24 cellular contexts compared by ENCODE assay signal in genomic region chr11:120058931-120059330, GRCh38.
A peak's percentile ranks its signal among the peaks of the same experiment; 100 is the strongest.
DNase-seq lines count a peak whose midpoint lies in the region; ATAC-seq and TF ChIP-seq lines count a peak whose summit lies in the region.
"Had no signal": no experiment of that assay in that cellular context is flagged by ENCODE, and none has a peak within 500 bp of the region (broad histone marks: within the 10 kb centered on the region; RNA-seq: fewer than 3 reads in every experiment).

No MANE protein-coding gene starts in this region.

- no peaks in the 10 kb centered on the region for H3K9me3 ChIP-seq in endodermal cell (ENCODE audit: control insufficient read depth, low read length)
- no peaks in the 10 kb centered on the region for H3K9me3 ChIP-seq in vagina
- H3K9me3 ChIP-seq: HAP-1, SJCRH30 had no signal

- no peak for TF ChIP-seq CTCF in endodermal cell (conservative IDR thresholded peaks at IDR 0.05)
- no peak for TF ChIP-seq CTCF in mesothelial cell of epicardium (IDR thresholded peaks at IDR 0.05; ENCODE audit: unreplicated experiment)
- TF ChIP-seq CTCF in vagina (IDR thresholded peaks at IDR 0.05): no peak
- no peak for TF ChIP-seq CTCF in nephron progenitor cell (IDR thresholded peaks at IDR 0.05)

- no peak overlapping the region for H3K4me3 Mint-ChIP-seq in activated CD8-positive, alpha-beta memory T cell treated with anti-CD3 and anti-CD28 coated beads, Interleukin-2, amount 10 ng/mL, durations not matched to agents 7 days and 5 days
- H3K4me3 Mint-ChIP-seq in endodermal cell: no peak overlapping the region
- no peak overlapping the region for H3K4me3 Mint-ChIP-seq in mesothelial cell of epicardium
- H3K4me3 Mint-ChIP-seq in nephron progenitor cell: no peak overlapping the region
- H3K4me3 Mint-ChIP-seq: CD4-positive, CD25-positive, alpha-beta regulatory T cell; HFFc6 had no signal

- H3K27me3 Mint-ChIP-seq in activated CD8-positive, alpha-beta memory T cell treated with anti-CD3 and anti-CD28 coated beads, Interleukin-2, amount 10 ng/mL, durations not matched to agents 7 days and 5 days: peaks cover 19% of the 10 kb centered on the region
- H3K27me3 Mint-ChIP-seq in endodermal cell (ENCODE audit: insufficient read depth) (peaks cover 13% of the 10 kb centered on the region), mesothelial cell of epicardium (ENCODE audit: low read depth) (no peaks in the 10 kb centered on the region), nephron progenitor cell (ENCODE audit: low read depth, poor library complexity) (peaks cover 12% of the 10 kb centered on the region)

- H3K36me3 Mint-ChIP-seq in activated CD8-positive, alpha-beta memory T cell treated with anti-CD3 and anti-CD28 coated beads, Interleukin-2, amount 10 ng/mL, durations not matched to agents 7 days and 5 days: no peaks in the 10 kb centered on the region
- H3K36me3 Mint-ChIP-seq in endodermal cell (ENCODE audit: low read depth) (no peaks in the 10 kb centered on the region), mesothelial cell of epicardium (no peaks in the 10 kb centered on the region), nephron progenitor cell (ENCODE audit: low read depth) (no peaks in the 10 kb centered on the region)
- H3K36me3 Mint-ChIP-seq: CD4-positive, CD25-positive, alpha-beta regulatory T cell had no signal

- H3K4me3 ChIP-seq in endodermal cell (ENCODE audit: low read length) (no peak overlapping the region), vagina (no peak overlapping the region)
- H3K4me3 ChIP-seq: HAP-1, SJCRH30 had no signal

- WGBS in endodermal cell (ENCODE audit: insufficient coverage in 1 of 2, insufficient read length in 1 of 2), 2 experiments: 80 to 96% methylated on average over 1 to 4 of the region's 4 CpGs

- no peak for ATAC-seq in activated CD8-positive, alpha-beta memory T cell treated with anti-CD3 and anti-CD28 coated beads, Interleukin-2, amount 10 ng/mL, durations not matched to agents 7 days and 5 days
- ATAC-seq: PC-3, Right ventricle myocardium inferior, SK-N-SH treated with all-trans-retinoic acid at 6 μM for 48 hours had no signal

- no peaks in the 10 kb centered on the region for H3K27me3 ChIP-seq in endodermal cell (ENCODE audit: control insufficient read depth, insufficient read depth, low read length, poor library complexity, severe bottlenecking)
- no peaks in the 10 kb centered on the region for H3K27me3 ChIP-seq in vagina
- H3K27me3 ChIP-seq: SJCRH30 had no signal

- no peak for TF ChIP-seq POLR2A in vagina (IDR thresholded peaks at IDR 0.05)

- H3K4me1 ChIP-seq in endodermal cell (ENCODE audit: control insufficient read depth, insufficient read depth, low read length) (peaks cover 7% of the 10 kb centered on the region), vagina (peaks cover 34% of the 10 kb centered on the region)
- H3K4me1 ChIP-seq: SJCRH30 had no signal

- no peak overlapping the region for H3K27ac ChIP-seq in endodermal cell (ENCODE audit: low read depth, low read length)
- H3K27ac ChIP-seq in vagina: no peak overlapping the region
- H3K27ac ChIP-seq: SJCRH30 had no signal

- H3K9ac ChIP-seq in endodermal cell (ENCODE audit: extremely low read depth, low read length, poor library complexity, severe bottlenecking): no peak overlapping the region

- no peaks in the 10 kb centered on the region for H3K9me3 Mint-ChIP-seq in activated CD8-positive, alpha-beta memory T cell treated with anti-CD3 and anti-CD28 coated beads, Interleukin-2, amount 10 ng/mL, durations not matched to agents 7 days and 5 days (ENCODE audit: low read depth)
- H3K9me3 Mint-ChIP-seq in endodermal cell (no peaks in the 10 kb centered on the region), mesothelial cell of epicardium (no peaks in the 10 kb centered on the region), nephron progenitor cell (no peaks in the 10 kb centered on the region)
- H3K9me3 Mint-ChIP-seq: HFFc6 had no signal

- intact Hi-C loops in vagina (cut with DNase I): no loop called here

- peak; percentile 23 for DNase-seq in activated CD8-positive, alpha-beta memory T cell treated with anti-CD3 and anti-CD28 coated beads, Interleukin-2, amount 10 ng/mL, durations not matched to agents 7 days and 5 days
- no peak for DNase-seq in activated CD8-positive, alpha-beta memory T cell treated with anti-CD3 and anti-CD28 coated beads, Interleukin-2, amount 50 U/mL, for 4 hours
- DNase-seq in endodermal cell (peak; percentile 29), mesothelial cell of epicardium (ENCODE audit: low spot score in 2 of 2, unreplicated experiment in 2 of 2) (no peak), vagina (ENCODE audit: extremely low spot score in 2 of 2) (peak; percentile 16 to 56), nephron progenitor cell (no peak), COLO668 (lab: John Stamatoyannopoulos, UW; ENCODE audit: unreplicated experiment) (no peak)
- DNase-seq in activated effector memory CD4-positive, alpha-beta T cell treated with anti-CD3 and anti-CD28 coated beads, Interleukin-2, amount 50 U/mL, for 16 hours: no peak
- DNase-seq: 8988T; CD4-positive, CD25-positive, alpha-beta regulatory T cell; DMS53; HFFc6; Karpas-422; MV-4-11; NCI-H1105; NCI-H1436 treated with DMSO at 0.1 percent for 48 hours; NCI-H187 treated with DMSO at 0.1 percent for 48 hours; NCI-H524; NCI-H774; PC-3; SJCRH30 had no signal

- CTCF ChIA-PET in activated CD8-positive, alpha-beta memory T cell treated with anti-CD3 and anti-CD28 coated beads, Interleukin-2, amount 10 ng/mL, durations not matched to agents 7 days and 5 days (lab: Charles Lee): no interaction called here

- H3K4me1 Mint-ChIP-seq in activated CD8-positive, alpha-beta memory T cell treated with anti-CD3 and anti-CD28 coated beads, Interleukin-2, amount 10 ng/mL, durations not matched to agents 7 days and 5 days: no peaks in the 10 kb centered on the region
- peaks cover 29% of the 10 kb centered on the region for H3K4me1 Mint-ChIP-seq in endodermal cell
- H3K4me1 Mint-ChIP-seq in mesothelial cell of epicardium: peaks cover 81% of the 10 kb centered on the region
- peaks cover 69% of the 10 kb centered on the region for H3K4me1 Mint-ChIP-seq in nephron progenitor cell
- H3K4me1 Mint-ChIP-seq: CD4-positive, CD25-positive, alpha-beta regulatory T cell had no signal

- H3K27ac Mint-ChIP-seq in activated CD8-positive, alpha-beta memory T cell treated with anti-CD3 and anti-CD28 coated beads, Interleukin-2, amount 10 ng/mL, durations not matched to agents 7 days and 5 days: no peak overlapping the region
- H3K27ac Mint-ChIP-seq in endodermal cell (no peak overlapping the region), mesothelial cell of epicardium (peak overlapping the region; percentile 17), nephron progenitor cell (no peak overlapping the region)
- H3K27ac Mint-ChIP-seq: CD4-positive, CD25-positive, alpha-beta regulatory T cell; HFFc6 had no signal

- no peaks in the 10 kb centered on the region for H3K36me3 ChIP-seq in endodermal cell (ENCODE audit: control insufficient read depth, insufficient read depth, low read length)
- H3K36me3 ChIP-seq in vagina: no peaks in the 10 kb centered on the region
- H3K36me3 ChIP-seq: HAP-1, SJCRH30 had no signal

Comparison
In these comparisons a context has a peak if more than half of its experiments do, and no peak if none do; other contexts are left out.
1. DNase-seq: peak in activated CD8-positive, alpha-beta memory T cell treated with anti-CD3 and anti-CD28 coated beads, Interleukin-2, amount 10 ng/mL, durations not matched to agents 7 days and 5 days (single experiment), endodermal cell (single experiment) and vagina (2 of 2); none in activated CD8-positive, alpha-beta memory T cell treated with anti-CD3 and anti-CD28 coated beads, Interleukin-2, amount 50 U/mL, for 4 hours (single experiment), mesothelial cell of epicardium (0 of 2), nephron progenitor cell (single experiment), COLO668 (single experiment) and activated effector memory CD4-positive, alpha-beta T cell treated with anti-CD3 and anti-CD28 coated beads, Interleukin-2, amount 50 U/mL, for 16 hours (single experiment).